In genomic region chr12:118135788-118136558, GRCh38 we compare ENCODE assay signal across 8 cellular contexts. TPM values are rescaled to one million over a fixed set of nuclear protein-coding genes. Genes with fewer than 3 reads are reported as not detected.
DNase-seq lines count a peak whose midpoint lies in the region; ATAC-seq and TF ChIP-seq lines count a peak whose summit lies in the region.

TSS of gene PEBP1 (plus strand) at chr12:118136124. CDS start at chr12:118136210, 86 bp downstream.

- H3K4me3 ChIP-seq in PC-9 (peak within 1 kb of the TSS; percentile 83), epithelial cell of proximal tubule (ENCODE audit: low read depth, low read length) (peak within 1 kb of the TSS; percentile 94), mucosa of rectum (ENCODE audit: low read length in 2 of 2) (peak within 1 kb of the TSS; percentile 73 to 83)

- H3K4me2 ChIP-seq in PC-9: peak within 1 kb of the TSS; percentile 83

- H3K27me3 ChIP-seq in PC-9 (ENCODE audit: insufficient read depth, low read depth) (no peaks in the 10 kb centered on the region), mucosa of rectum (ENCODE audit: control insufficient read depth in 2 of 2, insufficient read depth in 2 of 2, low read length in 2 of 2) (no peaks in the 10 kb centered on the region)

- BruUV-seq in PC-9 (replicated peaks; lab: Mats Ljungman, UMichigan): no TSS peak

- H2AFZ ChIP-seq in PC-9: peak within 1 kb of the TSS; percentile 84

- peaks cover 16% of the 10 kb centered on the region for H3F3A ChIP-seq in PC-9 (ENCODE audit: insufficient read depth, low read depth)

- peak within 1 kb of the TSS; percentile 82 to 83 for H3K9ac ChIP-seq in mucosa of rectum (ENCODE audit: low read depth in 1 of 2, low read length in 2 of 2)

- H3K9me2 ChIP-seq in PC-9 (ENCODE audit: insufficient read depth): no peaks in the 10 kb centered on the region

- H3K4me1 ChIP-seq in PC-9 (replicated peaks; ENCODE audit: insufficient read depth) (peaks cover 38% of the 10 kb centered on the region), mucosa of rectum (ENCODE audit: control insufficient read depth in 2 of 2, insufficient read depth in 2 of 2, low read length in 2 of 2) (peaks cover 12 to 14% of the 10 kb centered on the region in 2 donors)

- intact Hi-C loops in PC-9 (cut with micrococcal nuclease; ENCODE audit: unreplicated experiment): loop anchor here (1.0 to 10.0 kb wide), 3 partner anchors 34 to 261 kb away; no protein-coding TSS in a partner anchor

- H3K27ac ChIP-seq in PC-9 (0 out of 2 replicates have a peak within 1 kb of the TSS, but pooled peaks have one; percentile 34), mucosa of rectum (ENCODE audit: low read depth in 2 of 2, low read length in 2 of 2) (peak within 1 kb of the TSS; percentile 74 to 85)

- H4K20me1 ChIP-seq in PC-9 (ENCODE audit: insufficient read depth): no peaks in the 10 kb centered on the region

- POLR2A ChIA-PET in PC-9 (lab: Charles Lee; ENCODE audit: unreplicated experiment): interaction anchor here (0.5 to 0.6 kb wide), 4 partner anchors 12 to 177 kb away, joined by 3 to 6 read pairs (median 4); no protein-coding TSS in a partner anchor

- peak; percentile 95 for ATAC-seq in GM21526 (IDR thresholded peaks at IDR 0.05; ENCODE audit: low FRiP score, unreplicated experiment)

- 0 out of 2 replicates have a peak, but pooled peaks cover 4% of the 10 kb centered on the region for H3K36me3 ChIP-seq in PC-9 (ENCODE audit: low read depth)
- H3K36me3 ChIP-seq in mucosa of rectum (ENCODE audit: control insufficient read depth in 2 of 2, insufficient read depth in 2 of 2, low read length in 2 of 2): peaks cover 9 to 21% of the 10 kb centered on the region in 2 donors

- TF ChIP-seq CTCF in PC-9 (conservative IDR thresholded peaks at IDR 0.05): no peak
- no peak for TF ChIP-seq CTCF in epithelial cell of proximal tubule (conservative IDR thresholded peaks at IDR 0.05; ENCODE audit: low read depth, low read length)

- CTCF ChIA-PET in PC-9 (lab: Charles Lee): interaction anchor here (0.6 to 1.7 kb wide), 3 partner anchors 15 to 918 kb away, joined by 3 to 9 read pairs (median 4); no protein-coding TSS in a partner anchor

- DNase-seq in DMS114 treated with DMSO at 0.1 percent for 48 hours (lab: John Stamatoyannopoulos, UW; ENCODE audit: unreplicated experiment): peak; percentile 93
- DNase-seq in HuH-7.5 (ENCODE audit: low spot score): peak; percentile 83
- peak; percentile 85 to 96 for DNase-seq in PC-9
- peak; percentile 94 for DNase-seq in activated T-cell treated with anti-CD3 and anti-CD28 coated beads, Interleukin-2, amount 50 U/mL, for 1 hour
- DNase-seq in epithelial cell of proximal tubule (ENCODE audit: low read depth): no peak
- DNase-seq in stimulated activated CD8-positive, alpha-beta memory T cell treated with anti-CD3 and anti-CD28 coated beads, Interleukin-4, amount 100 ng/mL, for 4 hours (ENCODE audit: low read depth in 2 of 2, low spot score in 1 of 2): peak; percentile 80

- peaks cover 37% of the 10 kb centered on the region for H3K79me2 ChIP-seq in PC-9 (ENCODE audit: low read depth)

- no peaks in the 10 kb centered on the region for H3K9me3 ChIP-seq in PC-9 (ENCODE audit: insufficient read depth, low read depth)
- H3K9me3 ChIP-seq in mucosa of rectum (ENCODE audit: control insufficient read depth in 2 of 2, low read length in 2 of 2): no peaks in the 10 kb centered on the region

RNA-seq across cellular contexts. Expression of gene PEBP1, which starts in this region (rescaled TPM):
- total RNA-seq in PC-9 (2021) (188 and 189 TPM in 2 replicates), epithelial cell of proximal tubule (445 and 494 TPM in 2 replicates)
